ENCODE assay signal across 17 cellular contexts in genomic region chr15:80701676-80702311, GRCh38. TPM values are rescaled to one million over a fixed set of nuclear protein-coding genes. Genes with fewer than 3 reads are reported as not detected.
A peak's percentile ranks its signal among the peaks of the same experiment; 100 is the strongest.
DNase-seq lines count a peak whose midpoint lies in the region; ATAC-seq and TF ChIP-seq lines count a peak whose summit lies in the region.
"Had no signal": no experiment of that assay in that cellular context is flagged by ENCODE, and none has a peak within 500 bp of the region (broad histone marks: within the 10 kb centered on the region; RNA-seq: fewer than 3 reads in every experiment).

No MANE protein-coding gene starts in this region.

- in situ Hi-C loops in transverse colon (cut with MboI; ENCODE audit: low pct_ligation_motif_present in 1 of 4, low pct_unique_long_range_greater_than_20kb in 1 of 4, low sequenced_read_pairs in 3 of 4), result no loop called here

- H3K27me3 ChIP-seq in esophagus muscularis mucosa (no peaks in the 10 kb centered on the region), lung (ENCODE audit: control insufficient read depth, insufficient read depth) (no peaks in the 10 kb centered on the region), transverse colon (no peaks in the 10 kb centered on the region)
- H3K27me3 ChIP-seq: suprapubic skin had no signal

- WGBS in esophagus muscularis mucosa, result 52% methylated on average over 7 of the region's 7 CpGs
- WGBS in lung, 2 donors, result 42 to 66% methylated on average over 7 of the region's 7 CpGs
- 52% methylated on average over 5 to 7 of the region's 7 CpGs for WGBS in transverse colon (ENCODE audit: low coverage in 1 of 2), 2 donors

- TF ChIP-seq CTCF in esophagus muscularis mucosa (IDR thresholded peaks at IDR 0.05), result no peak
- TF ChIP-seq CTCF in lung (IDR thresholded peaks at IDR 0.05; ENCODE audit: control extremely low read depth, extremely low read depth), result no peak
- TF ChIP-seq CTCF in transverse colon (IDR thresholded peaks at IDR 0.05), result no peak
- no peak for TF ChIP-seq CTCF in foreskin fibroblast (IDR thresholded peaks at IDR 0.05; ENCODE audit: low read depth, low read length)

- no peak for TF ChIP-seq POLR2A in esophagus muscularis mucosa (IDR thresholded peaks at IDR 0.05; ENCODE audit: low read depth)
- TF ChIP-seq POLR2A in transverse colon (IDR thresholded peaks at IDR 0.05), result no peak

- intact Hi-C loops in esophagus muscularis mucosa (cut with DNase I) (loop anchor here (5.0 kb wide), 1 partner anchor 36 kb away; no protein-coding TSS in a partner anchor), transverse colon (cut with DNase I; ENCODE audit: low total_unique reads) (no loop called here)

- ATAC-seq in lung (ENCODE audit: insufficient read depth, low FRiP score) (no peak), HG03457 (IDR thresholded peaks at IDR 0.05; ENCODE audit: unreplicated experiment) (no peak)
- ATAC-seq: activated CD4-positive, CD25-positive, alpha-beta regulatory T cell treated with anti-CD3 and anti-CD28 coated beads, Interleukin-2, amount 50 U/mL, for 24 hours; activated T-cell treated with anti-CD3 and anti-CD28 coated beads, Interleukin-2, amount 50 U/mL, for 72 hours had no signal

- H3K4me3 ChIP-seq in esophagus muscularis mucosa (peak overlapping the region in 1 of 4 donors; percentile 10), lung (no peak overlapping the region), transverse colon (no peak overlapping the region), foreskin fibroblast (ENCODE audit: low read depth in 1 of 2, low read length in 2 of 2) (no peak overlapping the region)
- H3K4me3 ChIP-seq: suprapubic skin had no signal

- no peak for TF ChIP-seq EP300 in esophagus muscularis mucosa (IDR thresholded peaks at IDR 0.05)
- no peak for TF ChIP-seq EP300 in transverse colon (IDR thresholded peaks at IDR 0.05; ENCODE audit: low read depth)

- H3K4me1 ChIP-seq in esophagus muscularis mucosa (peaks cover 4 to 76% (median 58%) of the 10 kb centered on the region in 4 donors), lung (ENCODE audit: control insufficient read depth in 2 of 2, insufficient read depth in 2 of 2, low read length in 2 of 2) (peaks cover under 1 to 15% of the 10 kb centered on the region in 2 donors), transverse colon (peaks cover 11 to 68% (median 24%) of the 10 kb centered on the region in 4 donors)

- H3K9me3 ChIP-seq in esophagus muscularis mucosa, result no peaks in the 10 kb centered on the region
- H3K9me3 ChIP-seq in lung (ENCODE audit: control insufficient read depth in 2 of 2, insufficient read depth in 1 of 2, low read length in 1 of 2), result no peaks in the 10 kb centered on the region
- no peaks in the 10 kb centered on the region for H3K9me3 ChIP-seq in transverse colon
- H3K9me3 ChIP-seq: suprapubic skin had no signal

- H3K36me3 ChIP-seq in esophagus muscularis mucosa, result no peaks in the 10 kb centered on the region
- no peaks in the 10 kb centered on the region for H3K36me3 ChIP-seq in lung (ENCODE audit: control insufficient read depth in 2 of 2, insufficient read depth in 2 of 2, low read length in 2 of 2)
- no peaks in the 10 kb centered on the region for H3K36me3 ChIP-seq in transverse colon
- H3K36me3 ChIP-seq: suprapubic skin had no signal

- DNase-seq in SK-N-DZ (ENCODE audit: low spot score) (peak; percentile 80), esophagus muscularis mucosa (ENCODE audit: extremely low spot score) (no peak), lung (ENCODE audit: low spot score) (peak; percentile 36), transverse colon (no peak), activated gamma-delta T cell treated with Interleukin-2 at 50 U/mL for 16 hours (no peak), foreskin fibroblast (no peak), KG1 (lab: John Stamatoyannopoulos, UW) (no peak)
- DNase-seq: activated T-cell treated with anti-CD3 and anti-CD28 coated beads, Interleukin-2, amount 50 U/mL, for 72 hours; CD4-positive, CD25-positive, alpha-beta regulatory T cell; effector CD4-positive, alpha-beta T cell; erythroblast; KBM-7; NCI-H1694; NCI-H69 had no signal

- peak overlapping the region; percentile 72 to 81 (median 77) for H3K27ac ChIP-seq in esophagus muscularis mucosa (replicated peaks in 1 of 4)
- peak overlapping the region in 1 of 2 donors; percentile 92 for H3K27ac ChIP-seq in lung (ENCODE audit: low read depth in 1 of 2, low read length in 1 of 2)
- peak overlapping the region; percentile 52 to 76 (median 74) for H3K27ac ChIP-seq in transverse colon
- H3K27ac ChIP-seq: suprapubic skin had no signal

RNA-seq across cellular contexts. Expression of gene ABHD17C, which starts 6.7 kb away (rescaled TPM):
- 5.6 and 9.3 TPM in 2 replicates for polyA plus RNA-seq in SK-N-DZ (2014; cell fraction: cytosol; rRNA removed)
- polyA plus RNA-seq in SK-N-DZ (2014; cell fraction: nucleus; rRNA removed), result 4.2 and 4.3 TPM in 2 replicates
- 1 to 10 TPM; 1.5 to 7.1 (median 3.5) TPM for total RNA-seq in esophagus muscularis mucosa
- 10 to 100 TPM; 20.4 to 23.7 TPM for total RNA-seq in lung
- 10 to 100 TPM; 15.2 to 23.6 TPM for polyA plus RNA-seq in lung
- total RNA-seq in transverse colon, result 10 to 100 TPM; 41.0 to 96.0 (median 72.5) TPM

Comparison
In these comparisons a context has a peak if more than half of its experiments do, and no peak if none do; other contexts are left out.
1. DNase-seq: peak in SK-N-DZ (single experiment) and lung (single experiment); none in esophagus muscularis mucosa (single experiment), transverse colon (single experiment), activated gamma-delta T cell treated with Interleukin-2 at 50 U/mL for 16 hours (single experiment), foreskin fibroblast (0 of 2) and KG1 (single experiment).